Comparison of ENCODE assay signal across 29 cellular contexts in genomic region chr13:46496086-46496485, GRCh38.
"Had no signal": no experiment of that assay in that cellular context is flagged by ENCODE, and none has a peak within 500 bp of the region (broad histone marks: within the 10 kb centered on the region; RNA-seq: fewer than 3 reads in every experiment).

No MANE protein-coding gene starts in this region.

- ATAC-seq: activated CD4-positive, alpha-beta T cell treated with anti-CD3 and anti-CD28 coated beads for 36 hours; esophagus mucosa; gastrocnemius medialis; left cardiac atrium; left ventricle myocardium superior; psoas muscle; stimulated activated naive B cell treated with anti-CD40 and anti-IgM and Interleukin-4, amounts not matched to agents 10 μg/mL and 1 μg/mL and 100 μg/mL, for 72 hours; T-cell had no signal

- H3K36me3 ChIP-seq: adrenal gland, brain microvascular endothelial cell, gastrocnemius medialis, sigmoid colon, stomach, transverse colon had no signal

- H3K27ac Mint-ChIP-seq: activated CD4-positive, alpha-beta T cell treated with anti-CD3 and anti-CD28 coated beads for 36 hours; activated naive CD8-positive, alpha-beta T cell; endodermal cell; naive B cell; stimulated activated naive B cell treated with anti-CD40 and anti-IgM and Interleukin-4, amounts not matched to agents 10 μg/mL and 1 μg/mL and 100 μg/mL, for 72 hours; T-cell had no signal

- H3K27me3 ChIP-seq: adrenal gland, brain microvascular endothelial cell, gastrocnemius medialis, sigmoid colon, stomach, transverse colon had no signal

- H3K9me3 ChIP-seq: adrenal gland, gastrocnemius medialis, psoas muscle, sigmoid colon, stomach, transverse colon had no signal

- H3K27ac ChIP-seq: adrenal gland, brain microvascular endothelial cell, gastrocnemius medialis, parathyroid adenoma, psoas muscle, sigmoid colon, stomach, transverse colon had no signal

- H3K4me3 Mint-ChIP-seq: activated CD4-positive, alpha-beta T cell treated with anti-CD3 and anti-CD28 coated beads for 36 hours; activated naive CD8-positive, alpha-beta T cell; endodermal cell; naive B cell; neural crest cell; stimulated activated naive B cell treated with anti-CD40 and anti-IgM and Interleukin-4, amounts not matched to agents 10 μg/mL and 1 μg/mL and 100 μg/mL, for 72 hours; T-cell had no signal

- H3K9ac ChIP-seq: parathyroid adenoma had no signal

- H3K4me1 Mint-ChIP-seq: activated CD4-positive, alpha-beta T cell treated with anti-CD3 and anti-CD28 coated beads for 36 hours; naive B cell; stimulated activated naive B cell treated with anti-CD40 and anti-IgM and Interleukin-4, amounts not matched to agents 10 μg/mL and 1 μg/mL and 100 μg/mL, for 72 hours; T-cell had no signal

- DNase-seq: activated CD4-positive, alpha-beta T cell treated with anti-CD3 and anti-CD28 coated beads for 36 hours; activated CD4-positive, CD25-positive, alpha-beta regulatory T cell; activated CD8-positive, alpha-beta memory T cell treated with anti-CD3 and anti-CD28 coated beads for 24 hours; activated effector memory CD4-positive, alpha-beta T cell treated with Interleukin-2 at 50 U/mL for 16 hours; activated naive CD4-positive, alpha-beta T cell treated with Interleukin-2 at 50 U/mL for 16 hours; adrenal gland; brain microvascular endothelial cell; endodermal cell; gastrocnemius medialis; glutamatergic neuron; hippocampal formation; left cardiac atrium; left ventricle myocardium superior; naive B cell; nucleus accumbens; psoas muscle; sigmoid colon; small intestine; stimulated activated CD4-positive, alpha-beta T cell treated with anti-CD3 and anti-CD28 coated beads, Interleukin-1b, Interleukin-23, amount 100 ng/mL, for 48 hours; stimulated activated CD4-positive, alpha-beta T cell treated with anti-CD3 and anti-CD28 coated beads, Interleukin-4, amount 100 ng/mL, for 4 hours; stimulated activated CD8-positive, alpha-beta memory T cell treated with anti-CD3 and anti-CD28 coated beads, Interleukin-4, amount 100 ng/mL, for 48 hours; stimulated activated naive B cell treated with anti-CD40 and anti-IgM and Interleukin-4, amounts not matched to agents 10 μg/mL and 1 μg/mL and 100 μg/mL, for 72 hours; stomach; T-cell; transverse colon had no signal

- H3K4me3 ChIP-seq: adrenal gland, gastrocnemius medialis, psoas muscle, sigmoid colon, stomach, transverse colon had no signal

- H3K9me3 Mint-ChIP-seq: endodermal cell; naive B cell; neural crest cell; stimulated activated naive B cell treated with anti-CD40 and anti-IgM and Interleukin-4, amounts not matched to agents 10 μg/mL and 1 μg/mL and 100 μg/mL, for 72 hours; T-cell had no signal

- H3K27me3 Mint-ChIP-seq: activated CD4-positive, alpha-beta T cell treated with anti-CD3 and anti-CD28 coated beads for 36 hours; activated naive CD8-positive, alpha-beta T cell; naive B cell; stimulated activated naive B cell treated with anti-CD40 and anti-IgM and Interleukin-4, amounts not matched to agents 10 μg/mL and 1 μg/mL and 100 μg/mL, for 72 hours had no signal

- H3K36me3 Mint-ChIP-seq: activated naive CD8-positive, alpha-beta T cell; naive B cell; stimulated activated naive B cell treated with anti-CD40 and anti-IgM and Interleukin-4, amounts not matched to agents 10 μg/mL and 1 μg/mL and 100 μg/mL, for 72 hours; T-cell had no signal

- H3K4me1 ChIP-seq: adrenal gland, gastrocnemius medialis, parathyroid adenoma, psoas muscle, sigmoid colon, transverse colon had no signal
